21 cellular contexts compared by ENCODE assay signal in the genomic region with DNA sequence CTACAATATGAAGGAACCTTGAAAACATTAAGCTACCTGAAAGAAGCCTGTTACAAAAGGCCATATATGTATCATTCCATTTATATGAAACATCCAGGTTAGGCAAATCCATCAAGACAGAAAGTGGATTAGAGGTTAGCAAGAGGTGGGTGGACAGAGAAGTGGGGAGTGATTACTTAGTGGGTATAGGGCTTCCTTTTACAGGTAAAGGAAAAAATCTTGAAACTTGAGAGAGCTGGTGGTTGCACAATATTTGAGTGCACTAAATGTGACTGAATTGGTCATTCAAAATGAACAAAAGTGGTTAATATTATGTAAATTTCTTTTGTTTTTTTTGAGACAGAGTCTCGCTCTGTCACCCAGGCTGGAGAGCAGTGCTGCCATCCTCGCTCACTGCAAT.
"Had no signal": no experiment of that assay in that cellular context is flagged by ENCODE, and none has a peak within 500 bp of the region (broad histone marks: within the 10 kb centered on the region; RNA-seq: fewer than 3 reads in every experiment).

No MANE protein-coding gene starts in this region.

- H3K36me3 ChIP-seq: ovary, right atrium auricular region, stomach, thoracic aorta, tibial artery, uterus had no signal

- H3K9me3 ChIP-seq: mucosa of descending colon, ovary, right atrium auricular region, thoracic aorta, tibial artery, uterus had no signal

- H3K27ac ChIP-seq: ovary, right atrium auricular region, skin epidermis, stomach, thoracic aorta, tibial artery, uterus had no signal

- H3K4me3 ChIP-seq: mucosa of descending colon, ovary, right atrium auricular region, skin epidermis, stomach, thoracic aorta, tibial artery, uterus had no signal

- DNase-seq: hypothalamus; midbrain; mucosa of descending colon; naive thymus-derived CD4-positive, alpha-beta T cell; ovary; stimulated activated CD4-positive, alpha-beta T cell treated with anti-CD3 and anti-CD28 coated beads, Interleukin-12 subunit alpha, Interleukin-12 subunit beta, amount 100 ng/mL, for 4 hours; stimulated activated CD4-positive, alpha-beta T cell treated with anti-CD3 and anti-CD28 coated beads, Interleukin-15, amount 100 ng/mL, for 24 hours; stimulated activated CD4-positive, alpha-beta T cell treated with anti-CD3 and anti-CD28 coated beads, Interleukin-2, amount 100 ng/mL, for 24 hours; stimulated activated CD4-positive, alpha-beta T cell treated with anti-CD3 and anti-CD28 coated beads, Interleukin-4, amount 100 ng/mL, for 1 hour; stimulated activated naive B cell treated with anti-CD40 and anti-IgM and Interleukin-4, amounts not matched to agents 10 μg/mL and 1 μg/mL and 100 μg/mL, for 72 hours; stimulated activated naive CD8-positive, alpha-beta T cell treated with anti-CD3 and anti-CD28 coated beads, Interleukin-15, Interleukin-2, amounts not matched to agents 100 U/mL and 50 U/mL, for 24 hours; stomach; trophoblast cell; uterus had no signal

- ATAC-seq: left lobe of liver; mucosa of descending colon; naive thymus-derived CD4-positive, alpha-beta T cell; natural killer cell treated with Interleukin-12 subunit alpha and Interleukin-12 subunit beta and Interleukin-15 and Interleukin-18, amount 100 ng/mL, for 72 hours; sciatic nerve; stimulated activated naive B cell treated with anti-CD40 and anti-IgM and Interleukin-4, amounts not matched to agents 10 μg/mL and 1 μg/mL and 100 μg/mL, for 72 hours; stimulated activated naive CD8-positive, alpha-beta T cell treated with anti-CD3 and anti-CD28 coated beads, Interleukin-15, Interleukin-2, amounts not matched to agents 100 U/mL and 50 U/mL, for 24 hours had no signal

- H3K4me1 ChIP-seq: right atrium auricular region, uterus had no signal

- H3K27me3 ChIP-seq: ovary, right atrium auricular region, stomach, tibial artery, uterus had no signal
